Comparison of ENCODE assay signal across 20 cellular contexts in genomic region chr4:145775406-145775805, GRCh38.
DNase-seq lines count a peak whose midpoint lies in the region; ATAC-seq, FAIRE-seq and TF ChIP-seq lines count a peak whose summit lies in the region.
"Had no signal": no experiment of that assay in that cellular context is flagged by ENCODE, and none has a peak within 500 bp of the region (broad histone marks: within the 10 kb centered on the region; RNA-seq: fewer than 3 reads in every experiment).

No MANE protein-coding gene starts in this region.

- no peak for DNase-seq in activated T-cell treated with anti-CD3 and anti-CD28 coated beads, Interleukin-2, amount 50 U/mL, for 24 hours
- no peak for DNase-seq in activated T-cell treated with anti-CD3 and anti-CD28 coated beads, Interleukin-2, amount 50 U/mL, for 48 hours
- DNase-seq in PC-3 (no peak), endothelial cell of umbilical vein (ENCODE audit: low read depth, low spot score) (no peak), breast epithelium (ENCODE audit: low spot score in 2 of 2) (no peak), Kasumi-1 (lab: John Stamatoyannopoulos, UW) (no peak), AG20443 (ENCODE audit: low spot score) (no peak), HCEC 1CT (no peak)
- DNase-seq: CD8-positive, alpha-beta memory T cell; DND-41; IMR-90; NCI-H187 treated with DMSO at 0.1 percent for 48 hours; NCI-H2171; NCI-H446 treated with DMSO at 0.1 percent for 48 hours; NK-92 treated with Interleukin-12 subunit alpha and Interleukin-12 subunit beta, amount 100 ng/mL, for 24 hours; PC-9 had no signal

- peaks cover 90% of the 10 kb centered on the region for H3K36me3 Mint-ChIP-seq in activated T-cell treated with anti-CD3 and anti-CD28 coated beads, Interleukin-2, amount 50 U/mL, for 24 hours (ENCODE audit: low read depth)

- TF ChIP-seq POLR2A in endothelial cell of umbilical vein (IDR thresholded peaks at IDR 0.05; ENCODE audit: low read depth, low read length) (no peak), breast epithelium (IDR thresholded peaks at IDR 0.05) (no peak)

- H3K27me3 ChIP-seq in PC-3 (ENCODE audit: low read length) (no peaks in the 10 kb centered on the region), endothelial cell of umbilical vein (ENCODE audit: control insufficient read depth in 2 of 2, insufficient read depth in 2 of 2, low read length in 2 of 2) (no peaks in the 10 kb centered on the region), breast epithelium (no peaks in the 10 kb centered on the region)
- H3K27me3 ChIP-seq: BLaER1 treated with 17β-estradiol and CSF1 and Interleukin-3, amounts not matched to agents 10 nM and 100 nM had no signal

- H3K27ac ChIP-seq in PC-3 (ENCODE audit: low read length), result no peak overlapping the region
- H3K27ac ChIP-seq in endothelial cell of umbilical vein (ENCODE audit: insufficient read depth, low read depth, low read length), result no peak overlapping the region
- no peak overlapping the region for H3K27ac ChIP-seq in breast epithelium
- H3K27ac ChIP-seq: BLaER1 treated with 17β-estradiol and CSF1 and Interleukin-3, amounts not matched to agents 10 nM and 100 nM; PC-9 had no signal

- no peak overlapping the region for H3K4me3 Mint-ChIP-seq in activated T-cell treated with anti-CD3 and anti-CD28 coated beads, Interleukin-2, amount 50 U/mL, for 24 hours
- H3K4me3 Mint-ChIP-seq: CD8-positive, alpha-beta memory T cell had no signal

- H3K79me2 ChIP-seq in PC-3 (ENCODE audit: low read length) (no peaks in the 10 kb centered on the region), endothelial cell of umbilical vein (ENCODE audit: control insufficient read depth, insufficient read depth, low read length) (no peaks in the 10 kb centered on the region)

- POLR2A ChIA-PET in PC-3 (lab: Charles Lee; ENCODE audit: unreplicated experiment) (no interaction called here), endothelial cell of umbilical vein (lab: Charles Lee) (no interaction called here)

- H3K9me1 ChIP-seq in endothelial cell of umbilical vein (replicated peaks; ENCODE audit: control insufficient read depth, extremely low read depth, insufficient read depth, low read length), result no peaks in the 10 kb centered on the region

- H3K9ac ChIP-seq in PC-3 (ENCODE audit: low read length) (no peak overlapping the region), endothelial cell of umbilical vein (replicated peaks; ENCODE audit: extremely low read depth, insufficient read depth, low read length) (no peak overlapping the region)
- H3K9ac ChIP-seq: BLaER1 treated with 17β-estradiol and CSF1 and Interleukin-3, amounts not matched to agents 10 nM and 100 nM had no signal

- no peaks in the 10 kb centered on the region for H3K27me3 Mint-ChIP-seq in activated T-cell treated with anti-CD3 and anti-CD28 coated beads, Interleukin-2, amount 50 U/mL, for 24 hours
- H3K27me3 Mint-ChIP-seq: CD8-positive, alpha-beta memory T cell had no signal

- no peak for ATAC-seq in PC-3

- H3K4me3 ChIP-seq in PC-3 (ENCODE audit: low read length), result no peak overlapping the region
- H3K4me3 ChIP-seq in endothelial cell of umbilical vein (replicated peaks in 1 of 3; ENCODE audit: insufficient read depth in 1 of 3, low read depth in 1 of 3, low read length in 3 of 3), result no peak overlapping the region
- no peak overlapping the region for H3K4me3 ChIP-seq in breast epithelium
- H3K4me3 ChIP-seq: BLaER1 treated with 17β-estradiol and CSF1 and Interleukin-3, amounts not matched to agents 10 nM and 100 nM; PC-9 had no signal

- peak overlapping the region; percentile 47 for H3K27ac Mint-ChIP-seq in activated T-cell treated with anti-CD3 and anti-CD28 coated beads, Interleukin-2, amount 50 U/mL, for 24 hours
- H3K27ac Mint-ChIP-seq: CD8-positive, alpha-beta memory T cell had no signal

- TF ChIP-seq CTCF in PC-3 (conservative IDR thresholded peaks at IDR 0.05; ENCODE audit: low read depth, low read length) (peak; percentile 33; the same call in 1 of the 2 replicates), endothelial cell of umbilical vein (IDR thresholded peaks at IDR 0.05; ENCODE audit: extremely low read depth in 1 of 2, insufficient read depth in 1 of 2, low read depth in 1 of 2, low read length in 2 of 2) (no peak), breast epithelium (IDR thresholded peaks at IDR 0.05) (no peak)

- CTCF ChIA-PET in PC-3 (lab: Charles Lee), result no interaction called here
- CTCF ChIA-PET in endothelial cell of umbilical vein (lab: Charles Lee), result interaction anchor here (1.0 kb wide), 1 partner anchor 14 kb away, joined by 3 read pairs; no protein-coding TSS in a partner anchor

- H2AFZ ChIP-seq in PC-3 (ENCODE audit: low read length) (no peak overlapping the region), endothelial cell of umbilical vein (ENCODE audit: low read depth, low read length) (no peak overlapping the region)
- H2AFZ ChIP-seq: PC-9 had no signal

- H4K20me1 ChIP-seq in PC-3 (ENCODE audit: low read length), result no peaks in the 10 kb centered on the region
- H4K20me1 ChIP-seq in endothelial cell of umbilical vein (replicated peaks; ENCODE audit: control insufficient read depth, extremely low read depth, insufficient read depth, low read length), result no peaks in the 10 kb centered on the region
- H4K20me1 ChIP-seq: BLaER1 treated with 17β-estradiol and CSF1 and Interleukin-3, amounts not matched to agents 10 nM and 100 nM had no signal

- no peaks in the 10 kb centered on the region for H3F3A ChIP-seq in PC-3 (ENCODE audit: low read length, unreplicated experiment)

- BruUV-seq in PC-3 (replicated peaks; lab: Mats Ljungman, UMichigan), result no TSS peak
- BruUV-seq in endothelial cell of umbilical vein (replicated peaks; lab: Mats Ljungman, UMichigan), result no TSS peak

- H3K9me3 ChIP-seq in PC-3 (ENCODE audit: low read length), result no peaks in the 10 kb centered on the region
- H3K9me3 ChIP-seq in endothelial cell of umbilical vein (replicated peaks; ENCODE audit: control insufficient read depth, insufficient read depth, low read length), result no peaks in the 10 kb centered on the region
- H3K9me3 ChIP-seq in breast epithelium, result no peaks in the 10 kb centered on the region
- H3K9me3 ChIP-seq: BLaER1 treated with 17β-estradiol and CSF1 and Interleukin-3, amounts not matched to agents 10 nM and 100 nM had no signal

- no peaks in the 10 kb centered on the region for H3K9me2 ChIP-seq in PC-3 (replicated peaks; ENCODE audit: low read length)

- peak; percentile 21 for FAIRE-seq in endothelial cell of umbilical vein (lab: Jason Lieb, UNC)
- FAIRE-seq: D721Med, G401.6, GM19239 had no signal

- H3K9me3 Mint-ChIP-seq in activated T-cell treated with anti-CD3 and anti-CD28 coated beads, Interleukin-2, amount 50 U/mL, for 24 hours, result no peaks in the 10 kb centered on the region
- H3K9me3 Mint-ChIP-seq: CD8-positive, alpha-beta memory T cell had no signal

- H3K4me1 ChIP-seq in PC-3 (ENCODE audit: insufficient read depth, low read length), result no peaks in the 10 kb centered on the region
- peaks cover 12% of the 10 kb centered on the region for H3K4me1 ChIP-seq in endothelial cell of umbilical vein (ENCODE audit: control insufficient read depth, extremely low read depth, insufficient read depth, low read length)
- no peaks in the 10 kb centered on the region for H3K4me1 ChIP-seq in breast epithelium
- H3K4me1 ChIP-seq: BLaER1 treated with 17β-estradiol and CSF1 and Interleukin-3, amounts not matched to agents 10 nM and 100 nM had no signal

- H3K4me2 ChIP-seq in PC-3 (ENCODE audit: low read length) (no peak overlapping the region), endothelial cell of umbilical vein (ENCODE audit: insufficient read depth, low read length) (no peak overlapping the region)
- H3K4me2 ChIP-seq: BLaER1 treated with 17β-estradiol and CSF1 and Interleukin-3, amounts not matched to agents 10 nM and 100 nM; PC-9 had no signal

- H3K4me1 Mint-ChIP-seq in activated T-cell treated with anti-CD3 and anti-CD28 coated beads, Interleukin-2, amount 50 U/mL, for 24 hours (ENCODE audit: low read depth), result peaks cover 24% of the 10 kb centered on the region

- dilution Hi-C loops in endothelial cell of umbilical vein (cut with MboI; ENCODE audit: extremely low pct_ligation_motif_present, low sequenced_read_pairs), result no loop called here

- intact Hi-C loops in PC-3 (cut with micrococcal nuclease) (no loop called here), endothelial cell of umbilical vein (cut with micrococcal nuclease) (loop anchor here (5.0 kb wide), 1 partner anchor 162 kb away; the partner anchor contains the start of gene ZNF827), breast epithelium (cut with DNase I; ENCODE audit: low total_unique reads) (no loop called here)

- H3K36me3 ChIP-seq in PC-3 (ENCODE audit: low read depth, low read length) (peaks cover 20% of the 10 kb centered on the region; the same call in 1 of the 2 replicates), endothelial cell of umbilical vein (ENCODE audit: control insufficient read depth in 2 of 2, extremely low read depth in 1 of 2, insufficient read depth in 2 of 2, low read length in 2 of 2) (peaks cover 3 to 6% of the 10 kb centered on the region in 2 experiments), breast epithelium (no peaks in the 10 kb centered on the region)

TF ChIP-seq in endothelial cell of umbilical vein, 7 proteins besides CTCF, POLR2A, EP300 and RAD21:
- no peak for TF ChIP-seq POLR2AphosphoS5 (IDR thresholded peaks at IDR 0.05; ENCODE audit: insufficient read depth, low read depth, low read length)
